In the genomic region with DNA sequence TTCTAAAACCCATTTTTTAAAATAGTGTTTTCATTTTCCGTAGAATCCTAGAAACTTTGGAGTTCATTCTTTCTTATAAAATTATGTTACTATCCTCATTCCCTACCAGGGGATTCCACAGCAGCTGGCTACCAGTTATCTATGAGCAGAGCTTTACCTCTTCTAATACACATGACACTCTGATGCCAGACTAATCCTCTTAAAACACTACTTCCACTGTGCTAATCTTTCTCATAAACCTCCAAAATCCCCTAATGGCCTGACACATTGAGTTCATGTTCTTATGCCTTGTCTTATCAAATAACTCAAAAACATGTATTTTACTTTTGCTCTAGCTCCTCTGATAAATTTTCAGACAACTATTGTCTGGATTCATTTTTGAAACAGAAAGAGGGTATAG, we compare ENCODE assay signal across 22 cellular contexts.
A peak's percentile ranks its signal among the peaks of the same experiment; 100 is the strongest.
DNase-seq lines count a peak whose midpoint lies in the region; ATAC-seq, FAIRE-seq and TF ChIP-seq lines count a peak whose summit lies in the region.
"Had no signal": no experiment of that assay in that cellular context is flagged by ENCODE, and none has a peak within 500 bp of the region (broad histone marks: within the 10 kb centered on the region; RNA-seq: fewer than 3 reads in every experiment).

No MANE protein-coding gene starts in this region.

- H4K20me1 ChIP-seq in DND-41 (ENCODE audit: insufficient read depth, low read length) = no peaks in the 10 kb centered on the region

- no peak for TF ChIP-seq POLR2A in GM12892 (IDR thresholded peaks at IDR 0.05; ENCODE audit: low read depth, low read length)

- H3K36me3 ChIP-seq in DND-41 (ENCODE audit: insufficient read depth, low read length) (no peaks in the 10 kb centered on the region), duodenal mucosa (ENCODE audit: control insufficient read depth in 1 of 2, insufficient read depth in 2 of 2, low read length in 2 of 2) (no peaks in the 10 kb centered on the region)

- peak overlapping the region; percentile 65 for H2AFZ ChIP-seq in DND-41 (ENCODE audit: low read depth, low read length)

- H3K27me3 ChIP-seq in DND-41 (ENCODE audit: insufficient read depth, low read length, poor library complexity) (no peaks in the 10 kb centered on the region), duodenal mucosa (ENCODE audit: control insufficient read depth in 1 of 2, insufficient read depth in 2 of 2, low read length in 2 of 2) (no peaks in the 10 kb centered on the region)

- H3K79me2 ChIP-seq in DND-41 (ENCODE audit: insufficient read depth, low read length) = no peaks in the 10 kb centered on the region

- H3K9me3 ChIP-seq in DND-41 (ENCODE audit: insufficient read depth, low read length, severe bottlenecking) (peaks cover 14% of the 10 kb centered on the region), duodenal mucosa (ENCODE audit: control insufficient read depth in 1 of 2, low read length in 2 of 2) (peaks cover 7% of the 10 kb centered on the region in 2 donors)
- H3K9me3 ChIP-seq: A549 had no signal

- H3K9ac ChIP-seq in DND-41 (ENCODE audit: low read depth, low read length) (no peak overlapping the region), duodenal mucosa (ENCODE audit: low read depth in 1 of 2, low read length in 2 of 2) (no peak overlapping the region)
- H3K9ac ChIP-seq: KMS-11 had no signal

- H3K4me1 ChIP-seq in DND-41 (ENCODE audit: insufficient read depth, low read length) (peaks cover 28% of the 10 kb centered on the region), duodenal mucosa (ENCODE audit: control insufficient read depth in 1 of 2, insufficient read depth in 2 of 2, low read length in 2 of 2) (no peaks in the 10 kb centered on the region)
- H3K4me1 ChIP-seq: A549 had no signal

- H3K4me3 ChIP-seq in DND-41 (ENCODE audit: low read depth in 1 of 2, low read length in 2 of 2) (no peak overlapping the region), duodenal mucosa (ENCODE audit: low read depth in 1 of 2, low read length in 2 of 2) (no peak overlapping the region)
- H3K4me3 ChIP-seq: A549 had no signal

- H3K27ac ChIP-seq in DND-41 (ENCODE audit: low read length) = 0 out of 2 replicates have a peak overlapping the region, but pooled peaks have one; percentile 28
- H3K27ac ChIP-seq in duodenal mucosa (ENCODE audit: low read depth, low read length) = peak overlapping the region; percentile 14
- H3K27ac ChIP-seq: A549, KMS-11 had no signal

- no peak for ATAC-seq in DND-41 (ENCODE audit: insufficient read depth, low read depth)
- ATAC-seq: A549, HCT116, Panc1 had no signal

- FAIRE-seq in GM12892 (lab: Jason Lieb, UNC) = no peak
- FAIRE-seq: A549, HTR-8/SVneo had no signal

- in situ Hi-C loops in SK-MEL-5 (cut with HindIII; ENCODE audit: low pct_unique_long_range_greater_than_20kb, low sequenced_read_pairs) = no loop called here

- H3K4me2 ChIP-seq in DND-41 (ENCODE audit: insufficient read depth, low read length) = no peak overlapping the region
- H3K4me2 ChIP-seq: A549, KMS-11 had no signal

- TF ChIP-seq CTCF in DND-41 (IDR thresholded peaks at IDR 0.05; ENCODE audit: borderline replicate concordance, extremely low read depth, low read length, poor library complexity, severe bottlenecking) = no peak

- DNase-seq in DND-41 (no peak), SK-MEL-5 (ENCODE audit: low read depth, low spot score) (peak; percentile 4), HuH-7.5 (ENCODE audit: low spot score) (no peak), HK-2 (ENCODE audit: unreplicated experiment) (no peak), GM12892 (ENCODE audit: insufficient read length) (no peak)
- DNase-seq in activated effector memory CD4-positive, alpha-beta T cell treated with Interleukin-2 at 50 U/mL for 16 hours = no peak
- DNase-seq: CD4-positive, CD25-positive, alpha-beta regulatory T cell; COR-L47; GOT3; IMR-90; MV-4-11; NCI-H1105 treated with DMSO at 0.1 percent for 48 hours; NCI-H2081; NCI-H2171 treated with DMSO at 0.1 percent for 48 hours; NCI-H446; NCI-H69 had no signal
